In genomic region chr14:59566725-59567124, GRCh38 we compare ENCODE assay signal across 21 cellular contexts. TPM values are rescaled to one million over a fixed set of nuclear protein-coding genes. Genes with fewer than 3 reads are reported as not detected.
DNase-seq lines count a peak whose midpoint lies in the region; ATAC-seq and TF ChIP-seq lines count a peak whose summit lies in the region.
"Had no signal": no experiment of that assay in that cellular context is flagged by ENCODE, and none has a peak within 500 bp of the region (broad histone marks: within the 10 kb centered on the region; RNA-seq: fewer than 3 reads in every experiment).

No MANE protein-coding gene starts in this region.

- no peak for TF ChIP-seq CTCF in RWPE2 (IDR thresholded peaks at IDR 0.05; ENCODE audit: poor library complexity, severe bottlenecking)

- H2BK120ac ChIP-seq in mesendoderm (ENCODE audit: low read depth, low read length) = no peak overlapping the region

- WGBS in mesendoderm (ENCODE audit: extremely low coverage, insufficient coverage, low lambda C conversion rate) = no CpG with 5 or more reads among the region's 3 CpGs

- H3K4me2 ChIP-seq in mesendoderm (ENCODE audit: low read length) = no peak overlapping the region

- peaks cover 5% of the 10 kb centered on the region for H3K27me3 ChIP-seq in RWPE2 (ENCODE audit: insufficient read depth, poor library complexity, severe bottlenecking)
- H3K27me3 ChIP-seq in mesendoderm (ENCODE audit: insufficient read depth, low read length, poor library complexity) = no peaks in the 10 kb centered on the region
- H3K27me3 ChIP-seq: gastrocnemius medialis, upper lobe of left lung had no signal

- DNase-seq in NCI-H510A treated with DMSO at 0.1 percent for 48 hours (lab: John Stamatoyannopoulos, UW) = peak; percentile 4
- no peak for DNase-seq in NCI-H510A (lab: John Stamatoyannopoulos, UW)
- peak; percentile 76 for DNase-seq in NCI-H2107 (lab: John Stamatoyannopoulos, UW)
- DNase-seq in RWPE2 (ENCODE audit: low spot score) = no peak
- peak; percentile 18 for DNase-seq in mesendoderm
- DNase-seq in NCI-H2227 treated with DMSO at 0.1 percent for 48 hours (lab: John Stamatoyannopoulos, UW) = no peak
- no peak for DNase-seq in NCI-H1930 (lab: John Stamatoyannopoulos, UW)
- DNase-seq: 8988T; activated CD4-positive, alpha-beta T cell treated with anti-CD3 and anti-CD28 coated beads for 36 hours; CD8-positive, alpha-beta memory T cell; effector CD4-positive, alpha-beta T cell; gastrocnemius medialis; GM23248; hypothalamus; NCI-H1092; NCI-H2081 treated with DMSO at 0.1 percent for 48 hours; posterior cingulate gyrus; upper lobe of left lung had no signal

- no peak overlapping the region for H2BK15ac ChIP-seq in mesendoderm (replicated peaks; ENCODE audit: low read depth)

- no peak overlapping the region for H3K23ac ChIP-seq in mesendoderm (ENCODE audit: low read length)

- no peak overlapping the region for H3K9ac ChIP-seq in mesendoderm (ENCODE audit: low read length)
- H3K9ac ChIP-seq: GM23248 had no signal

- no peak overlapping the region for H4K8ac ChIP-seq in mesendoderm (ENCODE audit: low read depth, low read length)

- no peak overlapping the region for H2BK5ac ChIP-seq in mesendoderm (ENCODE audit: low read length)

- H2AK5ac ChIP-seq in mesendoderm (ENCODE audit: low read length) = no peak overlapping the region

- no peak overlapping the region for H3K4me3 ChIP-seq in RWPE2 (ENCODE audit: severe bottlenecking)
- no peak overlapping the region for H3K4me3 ChIP-seq in mesendoderm (ENCODE audit: low read length)
- H3K4me3 ChIP-seq: esophagus muscularis mucosa, gastrocnemius medialis, GM23248, upper lobe of left lung had no signal

- H3K9me3 ChIP-seq in RWPE2 (ENCODE audit: severe bottlenecking) = no peaks in the 10 kb centered on the region
- H3K9me3 ChIP-seq: esophagus muscularis mucosa, gastrocnemius medialis, upper lobe of left lung had no signal

- no peak overlapping the region for H3K18ac ChIP-seq in mesendoderm (ENCODE audit: low read length)

- no peak overlapping the region for H3K27ac ChIP-seq in RWPE2 (ENCODE audit: poor library complexity, severe bottlenecking)
- peak overlapping the region; percentile 83 for H3K27ac ChIP-seq in mesendoderm (ENCODE audit: low read depth, low read length)
- H3K27ac ChIP-seq: esophagus muscularis mucosa, gastrocnemius medialis, GM23248, upper lobe of left lung had no signal

- no peaks in the 10 kb centered on the region for H3K4me1 ChIP-seq in RWPE2 (ENCODE audit: insufficient read depth, poor library complexity, severe bottlenecking)
- H3K4me1 ChIP-seq in mesendoderm (ENCODE audit: control insufficient read depth, low read depth, low read length) = peaks cover 12% of the 10 kb centered on the region
- H3K4me1 ChIP-seq: esophagus muscularis mucosa, gastrocnemius medialis, upper lobe of left lung had no signal

- ATAC-seq in RWPE2 (ENCODE audit: low read depth) (peak; percentile 67), HG03342 (IDR thresholded peaks at IDR 0.05; ENCODE audit: unreplicated experiment) (no peak)
- ATAC-seq: activated CD4-positive, alpha-beta T cell treated with anti-CD3 and anti-CD28 coated beads for 36 hours; gastrocnemius medialis had no signal

- no peak overlapping the region for H4K5ac ChIP-seq in mesendoderm (ENCODE audit: low read length)

- no peaks in the 10 kb centered on the region for H3K79me2 ChIP-seq in mesendoderm (ENCODE audit: control insufficient read depth, insufficient read depth, low read length)

- H3K56ac ChIP-seq in mesendoderm (ENCODE audit: low read length) = no peak overlapping the region

- H3K36me3 ChIP-seq in RWPE2 (ENCODE audit: low read depth) (no peaks in the 10 kb centered on the region), mesendoderm (ENCODE audit: control insufficient read depth, insufficient read depth, low read length) (no peaks in the 10 kb centered on the region)
- H3K36me3 ChIP-seq: esophagus muscularis mucosa, gastrocnemius medialis, upper lobe of left lung had no signal

- H3K4ac ChIP-seq in mesendoderm (ENCODE audit: low read depth, low read length) = peak overlapping the region; percentile 24

- H3K79me1 ChIP-seq in mesendoderm (ENCODE audit: low read length) = no peaks in the 10 kb centered on the region

RNA-seq across cellular contexts. Expression of gene CCDC175, which starts 9.9 kb away (rescaled TPM):
- polyA plus RNA-seq in mesendoderm (2013, experiment 1 of 2) = not detected
- polyA plus RNA-seq in mesendoderm (2013, experiment 2 of 2) = 0.03 TPM
- polyA plus RNA-seq: CD8-positive, alpha-beta memory T cell; GM23248; liver had no signal

Comparison
In these comparisons a context has a peak if more than half of its experiments do, and no peak if none do; other contexts are left out.
1. DNase-seq: peak in NCI-H510A treated with DMSO at 0.1 percent for 48 hours (single experiment), NCI-H2107 (single experiment) and mesendoderm (single experiment); none in NCI-H510A (single experiment), RWPE2 (single experiment), NCI-H2227 treated with DMSO at 0.1 percent for 48 hours (single experiment) and NCI-H1930 (0 of 2).